Comparison of ENCODE assay signal across 1 cellular context in the genomic region with DNA sequence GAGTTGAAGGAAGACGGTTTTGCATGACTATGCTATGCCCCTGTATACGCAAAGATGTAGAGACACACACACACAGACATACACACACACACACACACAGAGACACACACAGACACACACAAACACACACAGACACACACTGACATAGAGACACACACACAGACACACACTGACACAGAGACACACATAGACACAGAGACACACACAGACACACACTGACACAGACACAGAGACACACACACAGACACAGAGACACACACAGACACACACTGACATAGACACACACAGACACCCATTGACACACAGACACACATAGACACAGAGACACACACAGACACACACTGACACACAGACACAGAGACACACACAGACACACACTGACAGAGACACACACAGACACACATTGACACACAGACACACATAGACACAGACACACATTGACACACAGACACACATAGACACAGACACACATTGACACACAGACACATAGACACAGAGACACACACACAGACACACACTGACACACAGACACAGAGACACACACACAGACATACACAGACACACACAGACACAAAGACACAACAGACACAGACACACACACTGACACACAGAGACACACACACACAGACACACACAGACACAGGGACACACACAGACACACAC.
TF ChIP-seq lines count a peak whose summit lies in the region.

No MANE protein-coding gene starts in this region.

TF ChIP-seq in HepG2, 621 proteins besides CTCF, POLR2A, EP300 and RAD21:
- TF ChIP-seq ZNF646 (CRISPR knock-in tag; IDR thresholded peaks at IDR 0.05) (0 out of 2 replicates have a peak, but pooled peaks have one; percentile 42), FOXA1 (IDR thresholded peaks at IDR 0.05) (0 out of 2 replicates have a peak, but pooled peaks have one; percentile 9), FOXA1 (CRISPR knock-in tag; IDR thresholded peaks at IDR 0.05) (no peak), ZNF329 (CRISPR knock-in tag; IDR thresholded peaks at IDR 0.05; ENCODE audit: low read depth) (no peak)
